Comparison of ENCODE assay signal across 19 cellular contexts in the genomic region with DNA sequence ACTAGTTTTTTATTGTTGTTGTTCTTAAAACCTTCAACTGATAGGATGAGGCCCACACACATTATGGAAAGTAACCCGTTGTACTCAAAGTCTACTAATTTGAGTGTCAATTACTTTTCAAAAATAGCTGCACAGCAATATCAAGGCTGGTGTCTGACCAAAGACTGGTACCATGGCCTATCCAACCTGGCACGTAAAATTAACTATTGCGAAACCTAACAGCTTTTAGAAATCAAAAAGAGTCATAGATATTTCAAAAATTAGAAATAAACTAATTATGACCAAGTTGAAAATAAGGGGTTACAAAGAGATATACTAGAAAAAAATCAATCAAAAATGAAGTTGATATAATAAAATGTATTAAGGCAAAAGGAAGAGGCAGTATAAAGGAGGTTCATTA.
A peak's percentile ranks its signal among the peaks of the same experiment; 100 is the strongest.
DNase-seq lines count a peak whose midpoint lies in the region; ATAC-seq, FAIRE-seq and TF ChIP-seq lines count a peak whose summit lies in the region.
"Had no signal": no experiment of that assay in that cellular context is flagged by ENCODE, and none has a peak within 500 bp of the region (broad histone marks: within the 10 kb centered on the region; RNA-seq: fewer than 3 reads in every experiment).

No MANE protein-coding gene starts in this region.

- no peaks in the 10 kb centered on the region for H3K27me3 ChIP-seq in HepG2 (ENCODE audit: control insufficient read depth in 1 of 2, insufficient read depth in 2 of 2, low read length in 2 of 2)
- H3K27me3 ChIP-seq in right lobe of liver = no peaks in the 10 kb centered on the region
- H3K27me3 ChIP-seq in H1 (replicated peaks in 1 of 4; ENCODE audit: control insufficient read depth in 3 of 4, extremely low read depth in 1 of 4, insufficient read depth in 3 of 4, low read length in 3 of 4) = no peaks in the 10 kb centered on the region
- H3K27me3 ChIP-seq: BLaER1 treated with 17β-estradiol and CSF1 and Interleukin-3, amounts not matched to agents 10 nM and 100 nM had no signal

- no TSS peak for BruUV-seq in HepG2 (replicated peaks; lab: Mats Ljungman, UMichigan)

- in situ Hi-C loops in HepG2 (cut with HindIII; ENCODE audit: extremely low pct_ligation_motif_present, low pct_unique_long_range_greater_than_20kb) = no loop called here

- H2BK12ac ChIP-seq in H1 (ENCODE audit: low read depth, low read length) = no peak overlapping the region

- H2BK20ac ChIP-seq in H1 (ENCODE audit: low read length) = no peak overlapping the region

- no peak overlapping the region for H3K14ac ChIP-seq in H1 (ENCODE audit: insufficient read length)

- TF ChIP-seq POLR2A in HepG2 (IDR thresholded peaks at IDR 0.05; ENCODE audit: insufficient read depth in 1 of 2, low read depth in 2 of 2, low read length in 2 of 2) (no peak), right lobe of liver (IDR thresholded peaks at IDR 0.05) (no peak), H1 (IDR thresholded peaks at IDR 0.05; ENCODE audit: control extremely low read depth in 1 of 2, low read depth in 2 of 2, low read length in 2 of 2) (no peak)

- H3K9ac ChIP-seq in HepG2 (ENCODE audit: insufficient read depth, low read depth, low read length) (no peak overlapping the region), H1 (replicated peaks in 1 of 4; ENCODE audit: extremely low read depth in 1 of 4, low read depth in 3 of 4, low read length in 3 of 4) (no peak overlapping the region)
- H3K9ac ChIP-seq: BLaER1 treated with 17β-estradiol and CSF1 and Interleukin-3, amounts not matched to agents 10 nM and 100 nM had no signal

- H2BK120ac ChIP-seq in H1 (replicated peaks; ENCODE audit: low read depth, low read length) = no peak overlapping the region

- no peak for TF ChIP-seq CTCF in HepG2 (CRISPR knock-in tag; IDR thresholded peaks at IDR 0.05)
- TF ChIP-seq CTCF in right lobe of liver (IDR thresholded peaks at IDR 0.05) = no peak
- TF ChIP-seq CTCF in H1 (IDR thresholded peaks at IDR 0.05; ENCODE audit: control extremely low read depth in 1 of 3, insufficient read depth in 1 of 3, low read depth in 1 of 3, low read length in 3 of 3) = no peak

- H2AFZ ChIP-seq in HepG2 (ENCODE audit: low read length) (no peak overlapping the region), H1 (ENCODE audit: low read length) (no peak overlapping the region)

- TF ChIP-seq RAD21 in HepG2 (CRISPR knock-in tag; IDR thresholded peaks at IDR 0.05) (no peak), H1 (IDR thresholded peaks at IDR 0.05 in 1 of 2, conservative IDR thresholded peaks at IDR 0.05 in 1 of 2; ENCODE audit: low read depth in 2 of 2, low read length in 2 of 2) (no peak)

- H3K4me3 ChIP-seq in HepG2 (replicated peaks in 1 of 3; ENCODE audit: insufficient read depth in 1 of 3, low read depth in 2 of 3, low read length in 3 of 3) = no peak overlapping the region
- no peak overlapping the region for H3K4me3 ChIP-seq in right lobe of liver
- no peak overlapping the region for H3K4me3 ChIP-seq in H1 (ENCODE audit: extremely low read depth in 1 of 4, insufficient read depth in 2 of 4, low read depth in 3 of 4, low read length in 4 of 4)
- H3K4me3 ChIP-seq: A549; BLaER1 treated with 17β-estradiol and CSF1 and Interleukin-3, amounts not matched to agents 10 nM and 100 nM; GM12878 had no signal

- no peaks in the 10 kb centered on the region for H3K4me1 ChIP-seq in HepG2 (ENCODE audit: insufficient read depth, low read length)
- H3K4me1 ChIP-seq in right lobe of liver = no peaks in the 10 kb centered on the region
- H3K4me1 ChIP-seq in H1 (replicated peaks in 1 of 4; ENCODE audit: control insufficient read depth in 3 of 4, insufficient read depth in 4 of 4, low read length in 3 of 4) = no peaks in the 10 kb centered on the region
- H3K4me1 ChIP-seq: A549, Caco-2 had no signal

- intact Hi-C loops in HepG2 (cut with micrococcal nuclease; ENCODE audit: unreplicated experiment) (no loop called here), right lobe of liver (cut with DNase I) (no loop called here)

- H3K9me3 ChIP-seq in HepG2 (ENCODE audit: low read length) = no peaks in the 10 kb centered on the region
- H3K9me3 ChIP-seq in right lobe of liver = no peaks in the 10 kb centered on the region
- H3K9me3 ChIP-seq in H1 (ENCODE audit: insufficient read depth in 2 of 2, low read depth in 1 of 2, low read length in 1 of 2) = no peaks in the 10 kb centered on the region
- H3K9me3 ChIP-seq: A549, Caco-2 had no signal

- DNase-seq in HepG2 (ENCODE audit: low spot score) = no peak
- no peak for DNase-seq in right lobe of liver
- DNase-seq in H1 (ENCODE audit: low read depth in 1 of 2, low spot score in 2 of 2) = no peak
- DNase-seq in stimulated activated CD4-positive, alpha-beta T cell treated with anti-CD3 and anti-CD28 coated beads, Interleukin-15, amount 100 ng/mL, for 24 hours = no peak
- no peak for DNase-seq in GF-D8 (lab: John Stamatoyannopoulos, UW)
- DNase-seq: AML-193; Caco-2; Calu3; CD4-positive, alpha-beta T cell; CD8-positive, alpha-beta T cell; DMS79 treated with DMSO at 0.1 percent for 48 hours had no signal

- no peak for TF ChIP-seq EP300 in HepG2 (IDR thresholded peaks at IDR 0.05; ENCODE audit: low read depth in 2 of 2, low read length in 2 of 2)
- no peak for TF ChIP-seq EP300 in HepG2 (CRISPR knock-in tag; IDR thresholded peaks at IDR 0.05; ENCODE audit: borderline replicate concordance)
- TF ChIP-seq EP300 in H1 (IDR thresholded peaks at IDR 0.05; ENCODE audit: borderline replicate concordance in 1 of 2, low read depth in 2 of 2, low read length in 2 of 2) = no peak

- FAIRE-seq in HepG2 (lab: Jason Lieb, UNC) (no peak), H1 (lab: Jason Lieb, UNC) (no peak)
- FAIRE-seq: D721Med, GM12878, GM12892, GM18507 had no signal

- no peak overlapping the region for H4K8ac ChIP-seq in H1 (ENCODE audit: extremely low read depth, insufficient read depth, low read length)

- no peak overlapping the region for H3K56ac ChIP-seq in H1 (replicated peaks; ENCODE audit: insufficient read length, low read depth, low read length)

- H3K79me1 ChIP-seq in H1 (ENCODE audit: low read depth, low read length) = no peaks in the 10 kb centered on the region

- H3K79me2 ChIP-seq in HepG2 (ENCODE audit: insufficient read depth, low read length) (no peaks in the 10 kb centered on the region), H1 (ENCODE audit: control insufficient read depth in 1 of 2, insufficient read depth in 2 of 2, low read length in 2 of 2) (no peaks in the 10 kb centered on the region)

- POLR2A ChIA-PET in HepG2 (lab: Yijun Ruan, JAX) (no interaction called here), H1 (lab: Charles Lee; ENCODE audit: partially characterized antibody) (no interaction called here)

- H4K91ac ChIP-seq in H1 (replicated peaks; ENCODE audit: insufficient read length, low read length) = no peak overlapping the region

- no peak for ATAC-seq in HepG2
- no peak for ATAC-seq in right lobe of liver
- ATAC-seq: A549; CD8-positive, alpha-beta T cell; GM12878 had no signal

- H3K36me3 ChIP-seq in HepG2 (replicated peaks in 1 of 2; ENCODE audit: control insufficient read depth in 1 of 2, insufficient read depth in 2 of 2, low read length in 2 of 2) = no peaks in the 10 kb centered on the region
- H3K36me3 ChIP-seq in right lobe of liver = no peaks in the 10 kb centered on the region
- H3K36me3 ChIP-seq in H1 (ENCODE audit: control insufficient read depth in 2 of 4, insufficient read depth in 4 of 4, low read length in 3 of 4) = no peaks in the 10 kb centered on the region
- H3K36me3 ChIP-seq: BLaER1 treated with 17β-estradiol and CSF1 and Interleukin-3, amounts not matched to agents 10 nM and 100 nM had no signal

- H2AK5ac ChIP-seq in H1 (ENCODE audit: low read depth, low read length) = no peak overlapping the region

- CTCF ChIA-PET in HepG2 (lab: Yijun Ruan, JAX; ENCODE audit: low intra/inter-chr PET ratio, low total read pairs) (no interaction called here), H1 (lab: Charles Lee; ENCODE audit: partially characterized antibody) (no interaction called here)

- H3K23me2 ChIP-seq in H1 (ENCODE audit: low read depth, low read length) = no peaks in the 10 kb centered on the region

- no peak overlapping the region for H2BK5ac ChIP-seq in H1 (ENCODE audit: low read depth, low read length)

- H3K27ac ChIP-seq in HepG2 (ENCODE audit: extremely low read length, insufficient read depth, low read length) (no peak overlapping the region), right lobe of liver (no peak overlapping the region), H1 (ENCODE audit: low read depth, low read length) (no peak overlapping the region)
- H3K27ac ChIP-seq: 22Rv1; A549; BLaER1 treated with 17β-estradiol and CSF1 and Interleukin-3, amounts not matched to agents 10 nM and 100 nM; C4-2B had no signal

- H3K18ac ChIP-seq in H1 (ENCODE audit: extremely low read depth, low read length) = no peak overlapping the region

- H3K4me2 ChIP-seq in HepG2 (ENCODE audit: low read depth, low read length) (no peak overlapping the region), H1 (ENCODE audit: insufficient read depth in 1 of 2, low read depth in 2 of 2, low read length in 2 of 2) (no peak overlapping the region)
- H3K4me2 ChIP-seq: A549; BLaER1 treated with 17β-estradiol and CSF1 and Interleukin-3, amounts not matched to agents 10 nM and 100 nM had no signal

- H2BK15ac ChIP-seq in H1 (ENCODE audit: low read length) = no peak overlapping the region

- H4K5ac ChIP-seq in H1 (ENCODE audit: insufficient read length, low read depth, low read length) = no peak overlapping the region

- no peak overlapping the region for H3K23ac ChIP-seq in H1 (ENCODE audit: insufficient read length)

- H3K4ac ChIP-seq in H1 (replicated peaks; ENCODE audit: insufficient read length, low read depth, low read length) = no peak overlapping the region

- 43% methylated on average over 3 of the region's 3 CpGs for WGBS in HepG2 (ENCODE audit: low lambda C conversion rate)
- 67% methylated on average over 3 of the region's 3 CpGs for WGBS in right lobe of liver (ENCODE audit: insufficient coverage, low coverage, low lambda C conversion rate, missing lambda C conversion rate)
- 83% methylated on average over 3 of the region's 3 CpGs; no CpG with 5 or more reads in 1 of the 2 experiments for WGBS in H1 (ENCODE audit: extremely low coverage in 1 of 2, insufficient coverage in 1 of 2, insufficient read length in 1 of 2, insufficient replicate concordance in 2 of 2, low coverage in 1 of 2, low lambda C conversion rate in 2 of 2, missing lambda C conversion rate in 1 of 2), 2 experiments

- H4K20me1 ChIP-seq in HepG2 (ENCODE audit: insufficient read depth, low read length) = no peaks in the 10 kb centered on the region
- H4K20me1 ChIP-seq in H1 (replicated peaks in 1 of 2; ENCODE audit: control insufficient read depth in 1 of 2, insufficient read depth in 2 of 2, low read length in 2 of 2) = no peaks in the 10 kb centered on the region
- H4K20me1 ChIP-seq: BLaER1 treated with 17β-estradiol and CSF1 and Interleukin-3, amounts not matched to agents 10 nM and 100 nM had no signal

TF ChIP-seq in HepG2, 621 proteins besides CTCF, POLR2A, EP300 and RAD21 (continues in another document):
- TF ChIP-seq CEBPB (IDR thresholded peaks at IDR 0.05; ENCODE audit: borderline replicate concordance, low read depth, low read length) = peak; percentile 21; the same call in 1 of the 2 replicates

TF ChIP-seq in H1, 55 proteins besides CTCF, POLR2A, EP300 and RAD21 (continues in another document):
- TF ChIP-seq NRF1 (IDR thresholded peaks at IDR 0.05; ENCODE audit: low read depth, low read length) (no peak), POU5F1 (IDR thresholded peaks at IDR 0.05; ENCODE audit: low read depth, low read length) (no peak), SRF (IDR thresholded peaks at IDR 0.05; ENCODE audit: low read depth, low read length) (no peak)

Comparison
In these comparisons a context has a peak if more than half of its experiments do, and no peak if none do; other contexts are left out.
1. Of the 41 proteins assayed by ChIP-seq in both HepG2 and H1: peak only in HepG2: none; only in H1: none; in both: CEBPB; in neither: 40.